In the genomic region with DNA sequence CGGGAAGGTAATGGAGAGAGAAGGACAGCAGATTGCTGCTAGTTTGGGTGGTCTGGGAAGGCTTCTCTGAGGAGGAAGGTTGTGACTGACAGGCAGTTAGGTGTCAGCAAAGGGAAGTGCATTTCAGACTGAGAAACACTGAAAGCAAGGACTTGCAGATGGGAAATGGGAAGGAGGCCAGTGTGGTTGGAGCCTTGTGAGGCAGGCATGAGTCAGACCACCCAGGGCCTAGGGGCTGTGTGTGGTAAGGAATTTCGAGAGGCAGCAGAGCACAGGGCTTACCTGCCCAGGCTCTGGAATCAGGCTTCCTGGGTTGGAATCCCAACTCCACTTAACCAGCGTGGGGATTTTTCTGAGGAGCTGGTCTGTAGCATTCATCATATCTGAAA, we compare ENCODE assay signal across 9 cellular contexts. TPM values are rescaled to one million over a fixed set of nuclear protein-coding genes. Genes with fewer than 3 reads are reported as not detected.
DNase-seq lines count a peak whose midpoint lies in the region; ATAC-seq and TF ChIP-seq lines count a peak whose summit lies in the region.
"Had no signal": no experiment of that assay in that cellular context is flagged by ENCODE, and none has a peak within 500 bp of the region (broad histone marks: within the 10 kb centered on the region; RNA-seq: fewer than 3 reads in every experiment).

No MANE protein-coding gene starts in this region.

- H3K23ac ChIP-seq in neuronal stem cell (ENCODE audit: low read depth, low read length, poor library complexity) = no peak overlapping the region

- H2BK120ac ChIP-seq in neuronal stem cell (ENCODE audit: low read depth, low read length) = no peak overlapping the region

- H2AFZ ChIP-seq in HCT116 (ENCODE audit: low read depth, low read length, poor library complexity, severe bottlenecking) (no peak overlapping the region), smooth muscle cell (ENCODE audit: low read depth) (no peak overlapping the region), neuronal stem cell (ENCODE audit: low read length) (no peak overlapping the region)

- H3K4me2 ChIP-seq in HCT116 (ENCODE audit: low read length) (peak overlapping the region; percentile 58), smooth muscle cell (peak overlapping the region; percentile 49), neuronal stem cell (ENCODE audit: insufficient read depth, low read length, poor library complexity, severe bottlenecking) (no peak overlapping the region)

- H3K9me2 ChIP-seq in HCT116 (ENCODE audit: insufficient read depth) = no peaks in the 10 kb centered on the region

- H3K27ac ChIP-seq in HCT116 (ENCODE audit: low read depth, low read length) (peak overlapping the region; percentile 54), SJCRH30 (peak overlapping the region; percentile 4; the same call in 1 of the 2 replicates), smooth muscle cell (ENCODE audit: low read depth) (peak overlapping the region; percentile 3), neuronal stem cell (replicated peaks; ENCODE audit: low read length) (no peak overlapping the region)

- H3K18ac ChIP-seq in neuronal stem cell (ENCODE audit: low read length) = no peak overlapping the region

- H3K9me3 ChIP-seq in HCT116 (ENCODE audit: control insufficient read depth in 1 of 2, insufficient read depth in 1 of 2, low read depth in 1 of 2, low read length in 2 of 2) (peaks cover 3% of the 10 kb centered on the region in 2 experiments; a peak in 2 of 4 replicates), SJCRH30 (replicated peaks) (peaks cover 17% of the 10 kb centered on the region), smooth muscle cell (replicated peaks; ENCODE audit: low read depth) (no peaks in the 10 kb centered on the region), neuronal stem cell (replicated peaks in 1 of 2; ENCODE audit: control insufficient read depth in 2 of 2, insufficient read depth in 1 of 2, low read depth in 1 of 2, low read length in 2 of 2) (peaks cover 9 to 32% of the 10 kb centered on the region in 2 donors)

- ATAC-seq in HCT116 = peak; percentile 97
- no peak for ATAC-seq in HG03039 (IDR thresholded peaks at IDR 0.05; ENCODE audit: unreplicated experiment)

- H3K4ac ChIP-seq in neuronal stem cell (ENCODE audit: low read length) = no peak overlapping the region

- no peak overlapping the region for H2BK15ac ChIP-seq in neuronal stem cell (ENCODE audit: low read length)

- POLR2A ChIA-PET in HCT116 (lab: Charles Lee) = interaction anchor here (1.6 kb wide), 1 partner anchor 160 kb away, joined by 3 read pairs; no protein-coding TSS in a partner anchor

- no TSS peak for BruUV-seq in HCT116 (replicated peaks; lab: Mats Ljungman, UMichigan)

- H3K9ac ChIP-seq in HCT116 (ENCODE audit: low read length) (0 out of 2 replicates have a peak overlapping the region, but pooled peaks have one; percentile 1), smooth muscle cell (ENCODE audit: low read depth) (no peak overlapping the region), neuronal stem cell (ENCODE audit: low read depth, low read length, poor library complexity) (no peak overlapping the region)

- H3K79me2 ChIP-seq in HCT116 (ENCODE audit: insufficient read depth, low read length) (peaks cover 36% of the 10 kb centered on the region), smooth muscle cell (ENCODE audit: low read depth) (no peaks in the 10 kb centered on the region)

- no peak overlapping the region for H2AK5ac ChIP-seq in neuronal stem cell (ENCODE audit: low read depth, low read length)

- H2BK12ac ChIP-seq in neuronal stem cell (ENCODE audit: low read length) = no peak overlapping the region

- H4K20me1 ChIP-seq in HCT116 (ENCODE audit: insufficient read depth) (no peaks in the 10 kb centered on the region), smooth muscle cell (ENCODE audit: low read depth) (peaks cover 26% of the 10 kb centered on the region)

- no peak for TF ChIP-seq POLR2A in HCT116 (IDR thresholded peaks at IDR 0.05; ENCODE audit: borderline replicate concordance, extremely low read depth, insufficient read depth, insufficient read length)

- RAD21 ChIA-PET in HCT116 (lab: Charles Lee; ENCODE audit: low non-redundant PET in 1 of 2, low total read pairs in 2 of 2, uncharacterized antibody in 2 of 2, unreplicated experiment in 2 of 2) = interaction anchor here (0.6 to 0.8 kb wide), 2 partner anchors 160 to 164 kb away, joined by 3 to 4 read pairs; no protein-coding TSS in a partner anchor

- no peak overlapping the region for H2BK5ac ChIP-seq in neuronal stem cell (ENCODE audit: low read length)

- 0 out of 4 replicates have a peak overlapping the region, but pooled peaks of 1 of the 2 experiments have one; percentile 7 for H3K4me3 ChIP-seq in HCT116 (replicated peaks in 1 of 2; ENCODE audit: low read depth in 1 of 2, low read length in 2 of 2)
- H3K4me3 ChIP-seq in SJCRH30 = no peak overlapping the region
- no peak overlapping the region for H3K4me3 ChIP-seq in fibroblast of mammary gland (ENCODE audit: control insufficient read depth, low read depth, low read length)
- H3K4me3 ChIP-seq in smooth muscle cell = no peak overlapping the region
- H3K4me3 ChIP-seq in neuronal stem cell (ENCODE audit: low read length in 2 of 2) = no peak overlapping the region

- no peak overlapping the region for H4K91ac ChIP-seq in neuronal stem cell (ENCODE audit: low read depth, low read length, poor library complexity)

- CTCF ChIA-PET in HCT116 (lab: Charles Lee) = interaction anchor here (0.8 to 1.7 kb wide), 4 partner anchors 42 to 347 kb away, joined by 3 to 15 read pairs (median 4); no protein-coding TSS in a partner anchor

- peak; percentile 40 for TF ChIP-seq RAD21 in HCT116 (IDR thresholded peaks at IDR 0.05; ENCODE audit: low read depth)

- H3K36me3 ChIP-seq in HCT116 (ENCODE audit: control insufficient read depth in 1 of 2, insufficient read depth in 2 of 2, low read length in 2 of 2) (peaks cover 0 to 17% of the 10 kb centered on the region in 2 experiments; a peak in 2 of 4 replicates), SJCRH30 (peaks cover 20% of the 10 kb centered on the region), smooth muscle cell (ENCODE audit: low read depth) (peaks cover 13% of the 10 kb centered on the region), neuronal stem cell (replicated peaks in 1 of 2; ENCODE audit: control insufficient read depth in 2 of 2, insufficient read depth in 2 of 2, low read length in 2 of 2) (peaks cover 13 to 29% of the 10 kb centered on the region in 2 donors)

- DNase-seq in HCT116 (ENCODE audit: low read depth, low spot score) (peak; percentile 87), SJCRH30 (peak; percentile 85 to 88), fibroblast of mammary gland (ENCODE audit: low read depth) (peak; percentile 97), smooth muscle cell (lab: John Stamatoyannopoulos, UW; ENCODE audit: unreplicated experiment) (no peak), NCI-H187 treated with DMSO at 0.1 percent for 48 hours (lab: John Stamatoyannopoulos, UW) (no peak), neuronal stem cell (ENCODE audit: low spot score) (no peak)
- DNase-seq: activated naive CD8-positive, alpha-beta T cell treated with anti-CD3 and anti-CD28 coated beads, Interleukin-2, amount 10 ng/mL, durations not matched to agents 7 days and 5 days; stimulated activated CD4-positive, alpha-beta T cell treated with anti-CD3 and anti-CD28 coated beads, Interleukin-4, amount 100 ng/mL, for 4 hours had no signal

- intact Hi-C loops in HCT116 (cut with micrococcal nuclease) = no loop called here

- no peaks in the 10 kb centered on the region for H3K27me3 ChIP-seq in HCT116 (ENCODE audit: insufficient read depth, low read length)
- H3K27me3 ChIP-seq in SJCRH30 = no peaks in the 10 kb centered on the region
- H3K27me3 ChIP-seq in smooth muscle cell (ENCODE audit: low read depth) = no peaks in the 10 kb centered on the region
- H3K27me3 ChIP-seq in neuronal stem cell (ENCODE audit: control insufficient read depth in 3 of 3, insufficient read depth in 3 of 3, low read depth in 1 of 3, low read length in 3 of 3) = no peaks in the 10 kb centered on the region

- H4K8ac ChIP-seq in neuronal stem cell (ENCODE audit: low read depth, low read length) = no peak overlapping the region

- H3K14ac ChIP-seq in neuronal stem cell (ENCODE audit: low read length) = no peak overlapping the region

- H3K79me1 ChIP-seq in neuronal stem cell (ENCODE audit: low read depth, low read length) = peaks cover 2% of the 10 kb centered on the region

- 55% methylated on average over 3 of the region's 3 CpGs for WGBS in smooth muscle cell (ENCODE audit: low lambda C conversion rate)
- no CpG with 5 or more reads among the region's 3 CpGs for WGBS in neuronal stem cell (ENCODE audit: extremely low coverage in 2 of 2, insufficient read length in 2 of 2, insufficient replicate concordance in 1 of 2), 2 donors

- H3K4me1 ChIP-seq in HCT116 (ENCODE audit: control insufficient read depth in 1 of 2, insufficient read depth in 2 of 2, low read length in 2 of 2) = peaks cover 16 to 30% of the 10 kb centered on the region in 2 experiments
- H3K4me1 ChIP-seq in SJCRH30 = peaks cover 13% of the 10 kb centered on the region
- peaks cover 5% of the 10 kb centered on the region for H3K4me1 ChIP-seq in smooth muscle cell (ENCODE audit: low read depth)
- H3K4me1 ChIP-seq in neuronal stem cell (ENCODE audit: control insufficient read depth in 2 of 2, insufficient read depth in 1 of 2, low read depth in 1 of 2, low read length in 2 of 2) = peaks cover 0 to 2% of the 10 kb centered on the region in 2 donors

- no peaks in the 10 kb centered on the region for H3F3A ChIP-seq in smooth muscle cell (ENCODE audit: low read depth)

- TF ChIP-seq CTCF in HCT116 (IDR thresholded peaks at IDR 0.05 in 2 of 3, conservative IDR thresholded peaks at IDR 0.05 in 1 of 3; ENCODE audit: borderline replicate concordance in 1 of 3, insufficient read depth in 1 of 3, low read depth in 2 of 3, low read length in 2 of 3) (no peak), fibroblast of mammary gland (conservative IDR thresholded peaks at IDR 0.05; ENCODE audit: control insufficient read depth, insufficient read depth, low read depth, low read length) (no peak), smooth muscle cell (IDR thresholded peaks at IDR 0.05; ENCODE audit: borderline replicate concordance, insufficient read depth, poor library complexity, severe bottlenecking) (no peak)

TF ChIP-seq in HCT116, 20 proteins besides CTCF, POLR2A, EP300 and RAD21 (continues in another document):
- peak; percentile 78 for TF ChIP-seq SP1 (IDR thresholded peaks at IDR 0.05; ENCODE audit: low read depth)
- TF ChIP-seq EZH2phosphoT487 (IDR thresholded peaks at IDR 0.05; ENCODE audit: borderline replicate concordance) = no peak
- no peak; the same call in 1 of the 2 replicates for TF ChIP-seq SRF (IDR thresholded peaks at IDR 0.05; ENCODE audit: low read depth)
- peak; percentile 89 for TF ChIP-seq FOSL1 (IDR thresholded peaks at IDR 0.05; ENCODE audit: low read depth)
- TF ChIP-seq SIN3A (IDR thresholded peaks at IDR 0.05; ENCODE audit: low read depth) = 0 out of 2 replicates have a peak, but pooled peaks have one; percentile 34

RNA-seq across cellular contexts. Expression of gene NRF1, which starts 53.5 kb away (rescaled TPM):
- total RNA-seq in HCT116 (2021; ENCODE audit: unreplicated experiment) = 25.9 TPM
- polyA plus RNA-seq in HCT116 (2012) = 19.0 and 22.0 TPM in 2 replicates
- total RNA-seq in SJCRH30 (2014; rRNA removed; shearing (Covaris generic)) = 11.8 and 14.0 TPM in 2 replicates
- 10.2 and 13.4 TPM in 2 replicates for total RNA-seq in smooth muscle cell
- 8.9 and 10.1 TPM in 2 replicates for polyA plus RNA-seq in smooth muscle cell
- polyA plus RNA-seq in neuronal stem cell (2013, experiment 1 of 2) = 14.3 TPM
- 14.5 TPM for polyA plus RNA-seq in neuronal stem cell (2013, experiment 2 of 2)

Comparison
In these comparisons a context has a peak if more than half of its experiments do, and no peak if none do; other contexts are left out.
1. DNase-seq: peak in HCT116 (single experiment), SJCRH30 (2 of 2) and fibroblast of mammary gland (single experiment); none in smooth muscle cell (single experiment), NCI-H187 treated with DMSO at 0.1 percent for 48 hours (single experiment) and neuronal stem cell (single experiment).